7 cellular contexts compared by ENCODE assay signal in the genomic region with DNA sequence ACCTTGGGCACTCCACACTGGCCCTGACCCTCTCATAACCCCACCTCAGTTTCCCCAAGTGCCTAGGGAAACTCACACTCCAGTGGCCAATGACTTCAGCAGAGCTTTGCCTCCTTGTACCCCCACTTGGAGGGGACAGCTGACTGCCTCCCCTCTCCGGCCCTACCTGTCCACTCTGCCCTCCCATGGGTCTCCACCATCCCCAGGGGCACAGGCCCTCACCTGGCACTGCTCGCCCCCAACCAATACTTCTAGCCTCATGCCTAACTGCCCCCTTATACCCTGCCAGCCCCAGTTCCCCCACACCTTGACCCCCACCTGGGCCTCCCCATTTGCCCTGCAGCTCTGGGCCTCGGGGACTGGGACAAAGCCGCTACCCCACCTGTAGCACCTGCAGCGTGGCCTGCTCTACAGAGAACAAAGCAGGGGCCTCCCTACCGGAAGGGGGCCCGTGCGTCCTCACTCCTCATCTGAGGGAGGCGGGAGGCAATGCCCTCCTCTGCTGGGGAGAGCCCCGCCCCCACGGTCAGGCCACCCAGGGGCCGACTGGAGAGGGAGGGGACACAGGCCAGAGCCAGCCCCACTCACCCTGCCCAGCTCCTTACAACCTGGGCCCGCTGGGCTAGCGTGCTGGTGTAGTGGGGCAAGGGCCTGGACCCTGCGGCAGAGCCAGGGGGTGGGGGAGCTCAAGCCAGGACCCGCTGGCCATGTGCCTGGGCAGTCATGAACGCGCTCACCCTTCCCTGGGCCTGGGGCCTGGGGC. TPM values are rescaled to one million over a fixed set of nuclear protein-coding genes. Genes with fewer than 3 reads are reported as not detected.
DNase-seq lines count a peak whose midpoint lies in the region; ATAC-seq, FAIRE-seq and TF ChIP-seq lines count a peak whose summit lies in the region.
"Had no signal": no experiment of that assay in that cellular context is flagged by ENCODE, and none has a peak within 500 bp of the region (broad histone marks: within the 10 kb centered on the region; RNA-seq: fewer than 3 reads in every experiment).

No MANE protein-coding gene starts in this region.

- H3K4me2 ChIP-seq in endothelial cell of umbilical vein (ENCODE audit: insufficient read depth, low read length), result peak overlapping the region; percentile 40

- no peak overlapping the region for H2AFZ ChIP-seq in endothelial cell of umbilical vein (ENCODE audit: low read depth, low read length)

- FAIRE-seq in endothelial cell of umbilical vein (lab: Jason Lieb, UNC), result no peak

- no peak for TF ChIP-seq EP300 in sigmoid colon (IDR thresholded peaks at IDR 0.05)

- H3K27ac ChIP-seq in HUES6 (ENCODE audit: low read depth, low read length), result peak overlapping the region; percentile 72
- H3K27ac ChIP-seq in endothelial cell of umbilical vein (ENCODE audit: insufficient read depth, low read depth, low read length), result peak overlapping the region; percentile 89
- peak overlapping the region; percentile 90 to 99 (median 94) for H3K27ac ChIP-seq in sigmoid colon

- ATAC-seq in HG02840 (IDR thresholded peaks at IDR 0.05; ENCODE audit: low FRiP score, unreplicated experiment), result no peak
- ATAC-seq in activated CD4-positive, CD25-positive, alpha-beta regulatory T cell treated with anti-CD3 and anti-CD28 coated beads, Interleukin-2, amount 50 U/mL, for 24 hours, result no peak

- H3K9ac ChIP-seq in HUES6 (ENCODE audit: low read length), result peak overlapping the region; percentile 24
- H3K9ac ChIP-seq in endothelial cell of umbilical vein (replicated peaks; ENCODE audit: extremely low read depth, insufficient read depth, low read length), result peak overlapping the region; percentile 53

- BruUV-seq in endothelial cell of umbilical vein (replicated peaks; lab: Mats Ljungman, UMichigan), result no TSS peak

- H3K27me3 ChIP-seq in HUES6 (ENCODE audit: control insufficient read depth, insufficient read depth, low read length) (no peaks in the 10 kb centered on the region), endothelial cell of umbilical vein (ENCODE audit: control insufficient read depth in 2 of 2, insufficient read depth in 2 of 2, low read length in 2 of 2) (no peaks in the 10 kb centered on the region), sigmoid colon (no peaks in the 10 kb centered on the region)

- DNase-seq in endothelial cell of umbilical vein (ENCODE audit: low read depth, low spot score) (no peak), sigmoid colon (no peak), C1 segment of cervical spinal cord (lab: John Stamatoyannopoulos, UW) (no peak)
- DNase-seq: activated T-cell treated with anti-CD3 and anti-CD28 coated beads, Interleukin-2, amount 50 U/mL, for 24 hours had no signal

- WGBS in sigmoid colon, 2 donors, result 79 to 80% methylated on average over 18 of the region's 18 CpGs

- H4K20me1 ChIP-seq in endothelial cell of umbilical vein (replicated peaks; ENCODE audit: control insufficient read depth, extremely low read depth, insufficient read depth, low read length), result no peaks in the 10 kb centered on the region

- peaks cover 71% of the 10 kb centered on the region for H3K79me2 ChIP-seq in endothelial cell of umbilical vein (ENCODE audit: control insufficient read depth, insufficient read depth, low read length)

- dilution Hi-C loops in endothelial cell of umbilical vein (cut with MboI; ENCODE audit: extremely low pct_ligation_motif_present, low sequenced_read_pairs), result no loop called here

- TF ChIP-seq CTCF in endothelial cell of umbilical vein (IDR thresholded peaks at IDR 0.05; ENCODE audit: extremely low read depth in 1 of 2, insufficient read depth in 1 of 2, low read depth in 1 of 2, low read length in 2 of 2) (no peak), sigmoid colon (IDR thresholded peaks at IDR 0.05) (no peak)

- no peaks in the 10 kb centered on the region for H3K9me1 ChIP-seq in endothelial cell of umbilical vein (replicated peaks; ENCODE audit: control insufficient read depth, extremely low read depth, insufficient read depth, low read length)

- CTCF ChIA-PET in endothelial cell of umbilical vein (lab: Charles Lee), result interaction anchor here (1.0 to 5.0 kb wide), 5 partner anchors 10 to 57 kb away, joined by 3 to 50 read pairs (median 10); a partner anchor contains a TSS

- H3K9me3 ChIP-seq in HUES6 (ENCODE audit: control insufficient read depth, insufficient read depth, low read depth, low read length), result no peaks in the 10 kb centered on the region
- H3K9me3 ChIP-seq in endothelial cell of umbilical vein (replicated peaks; ENCODE audit: control insufficient read depth, insufficient read depth, low read length), result no peaks in the 10 kb centered on the region
- H3K9me3 ChIP-seq in sigmoid colon, result no peaks in the 10 kb centered on the region

- no peak overlapping the region for H3K4me3 ChIP-seq in HUES6 (ENCODE audit: low read depth, low read length)
- no peak overlapping the region for H3K4me3 ChIP-seq in endothelial cell of umbilical vein (replicated peaks in 1 of 3; ENCODE audit: insufficient read depth in 1 of 3, low read depth in 1 of 3, low read length in 3 of 3)
- H3K4me3 ChIP-seq in sigmoid colon, result peak overlapping the region in 1 of 4 donors; percentile 6

- H3K36me3 ChIP-seq in HUES6 (ENCODE audit: control insufficient read depth, insufficient read depth, low read length) (peaks cover 17% of the 10 kb centered on the region), endothelial cell of umbilical vein (ENCODE audit: control insufficient read depth in 2 of 2, extremely low read depth in 1 of 2, insufficient read depth in 2 of 2, low read length in 2 of 2) (no peaks in the 10 kb centered on the region), sigmoid colon (peaks cover 0 to 15% (median 3%) of the 10 kb centered on the region in 4 donors)

- no peak for TF ChIP-seq POLR2A in endothelial cell of umbilical vein (IDR thresholded peaks at IDR 0.05; ENCODE audit: low read depth, low read length)
- no peak for TF ChIP-seq POLR2A in sigmoid colon (IDR thresholded peaks at IDR 0.05)

- POLR2A ChIA-PET in endothelial cell of umbilical vein (lab: Charles Lee), result interaction anchor here (1.0 to 1.2 kb wide), 2 partner anchors 28 to 53 kb away, joined by 3 to 8 read pairs; a partner anchor contains a TSS

- peaks cover 90% of the 10 kb centered on the region for H3K4me1 ChIP-seq in HUES6 (ENCODE audit: control insufficient read depth, insufficient read depth, low read length)
- H3K4me1 ChIP-seq in endothelial cell of umbilical vein (ENCODE audit: control insufficient read depth, extremely low read depth, insufficient read depth, low read length), result peaks cover 64% of the 10 kb centered on the region
- peaks cover 0 to 97% (median 97%) of the 10 kb centered on the region in 4 donors for H3K4me1 ChIP-seq in sigmoid colon

- intact Hi-C loops in endothelial cell of umbilical vein (cut with micrococcal nuclease) (loop anchor here (1.0 to 5.0 kb wide), 4 partner anchors 23 to 435 kb away; a partner anchor contains a TSS), sigmoid colon (cut with DNase I) (no loop called here)

TF ChIP-seq in endothelial cell of umbilical vein, 7 proteins besides CTCF, POLR2A, EP300 and RAD21 (continues in another document):
- no peak for TF ChIP-seq MYC (IDR thresholded peaks at IDR 0.05; ENCODE audit: low read depth, low read length)

RNA-seq across cellular contexts. Expression of a gene that starts 8.2 kb away (rescaled TPM):
- 138 and 145 TPM in 2 replicates for total RNA-seq in endothelial cell of umbilical vein
- polyA plus RNA-seq in endothelial cell of umbilical vein, result 24.0 and 27.2 TPM in 2 replicates
- polyA plus RNA-seq in endothelial cell of umbilical vein (2011; cell fraction: cytosol; rRNA removed), result 11.0 and 16.9 TPM in 2 replicates
- 154 and 169 TPM in 2 replicates for polyA plus RNA-seq in endothelial cell of umbilical vein (2011; cell fraction: nucleus; rRNA removed)
- 61.7 and 63.1 TPM in 2 replicates for polyA plus RNA-seq in endothelial cell of umbilical vein (2012)
- polyA minus RNA-seq in endothelial cell of umbilical vein, result 18.0 and 30.4 TPM in 2 replicates
- 51.0 TPM for polyA minus RNA-seq in endothelial cell of umbilical vein (2011; cell fraction: cytosol; rRNA and poly(A)+ RNA removed)
- 57.6 and 115 TPM in 2 replicates for polyA minus RNA-seq in endothelial cell of umbilical vein (2011; cell fraction: nucleus; rRNA and poly(A)+ RNA removed)
- 100 to 1,000 TPM in 3 of 4 donors, 10 to 100 TPM in 1; 53.5 to 409 (median 134) TPM for total RNA-seq in sigmoid colon
- 10 to 100 TPM in 1 of 3 donors, 1 to 10 TPM in 2; 1.8 to 56.5 (median 3.2) TPM for polyA plus RNA-seq in sigmoid colon

RNA-seq across cellular contexts. Expression of a gene that starts 28.0 kb away (rescaled TPM):
- total RNA-seq in endothelial cell of umbilical vein, result 1,627 and 1,644 TPM in 2 replicates
- polyA plus RNA-seq in endothelial cell of umbilical vein, result 6,186 and 7,710 TPM in 2 replicates
- polyA plus RNA-seq in endothelial cell of umbilical vein (2011; cell fraction: cytosol; rRNA removed), result 7,058 and 7,187 TPM in 2 replicates
- polyA plus RNA-seq in endothelial cell of umbilical vein (2011; cell fraction: nucleus; rRNA removed), result 1,710 and 1,727 TPM in 2 replicates
- polyA plus RNA-seq in endothelial cell of umbilical vein (2012), result 3,439 and 5,474 TPM in 2 replicates
- 1,355 and 1,842 TPM in 2 replicates for polyA minus RNA-seq in endothelial cell of umbilical vein
- 1,457 TPM for polyA minus RNA-seq in endothelial cell of umbilical vein (2011; cell fraction: cytosol; rRNA and poly(A)+ RNA removed)
- 192 and 301 TPM in 2 replicates for polyA minus RNA-seq in endothelial cell of umbilical vein (2011; cell fraction: nucleus; rRNA and poly(A)+ RNA removed)
- total RNA-seq in sigmoid colon, result 1,000 to 10,000 TPM; 2,383 to 8,235 (median 5,456) TPM
- 1,000 to 10,000 TPM; 2,794 to 6,260 (median 4,441) TPM for polyA plus RNA-seq in sigmoid colon

RNA-seq across cellular contexts. Expression of a gene that starts 48.2 kb away (rescaled TPM):
- total RNA-seq in endothelial cell of umbilical vein (9.9 TPM in 2 replicates), sigmoid colon (1 to 10 TPM; 1.8 to 6.5 (median 4.2) TPM)
- polyA plus RNA-seq in endothelial cell of umbilical vein (7.4 and 7.8 TPM in 2 replicates), sigmoid colon (1 to 10 TPM; 3.5 to 6.9 (median 3.6) TPM)
- polyA plus RNA-seq in endothelial cell of umbilical vein (2011; cell fraction: cytosol; rRNA removed), result 7.5 and 7.8 TPM in 2 replicates
- polyA plus RNA-seq in endothelial cell of umbilical vein (2011; cell fraction: nucleus; rRNA removed), result 9.0 and 9.8 TPM in 2 replicates
- 6.9 and 7.1 TPM in 2 replicates for polyA plus RNA-seq in endothelial cell of umbilical vein (2012)
- 6.4 and 7.2 TPM in 2 replicates for polyA minus RNA-seq in endothelial cell of umbilical vein
- polyA minus RNA-seq in endothelial cell of umbilical vein (2011; cell fraction: cytosol; rRNA and poly(A)+ RNA removed), result 6.6 TPM
- polyA minus RNA-seq in endothelial cell of umbilical vein (2011; cell fraction: nucleus; rRNA and poly(A)+ RNA removed), result 4.0 and 4.8 TPM in 2 replicates

RNA-seq across cellular contexts. Expression of a gene that starts 56.1 kb away (rescaled TPM):
- total RNA-seq in endothelial cell of umbilical vein, result 144 and 154 TPM in 2 replicates
- 179 and 249 TPM in 2 replicates for polyA plus RNA-seq in endothelial cell of umbilical vein
- 131 and 170 TPM in 2 replicates for polyA plus RNA-seq in endothelial cell of umbilical vein (2011; cell fraction: cytosol; rRNA removed)
- 99.1 and 109 TPM in 2 replicates for polyA plus RNA-seq in endothelial cell of umbilical vein (2011; cell fraction: nucleus; rRNA removed)
- 146 and 147 TPM in 2 replicates for polyA plus RNA-seq in endothelial cell of umbilical vein (2012)
- polyA minus RNA-seq in endothelial cell of umbilical vein, result 65.1 and 70.5 TPM in 2 replicates
- 104 TPM for polyA minus RNA-seq in endothelial cell of umbilical vein (2011; cell fraction: cytosol; rRNA and poly(A)+ RNA removed)
- 29.3 and 53.9 TPM in 2 replicates for polyA minus RNA-seq in endothelial cell of umbilical vein (2011; cell fraction: nucleus; rRNA and poly(A)+ RNA removed)
- total RNA-seq in sigmoid colon, result 100 to 1,000 TPM; 100 to 130 (median 119) TPM
- 100 to 1,000 TPM in 1 of 3 donors, 10 to 100 TPM in 2; 61.3 to 102 (median 77.7) TPM for polyA plus RNA-seq in sigmoid colon
